Comparison of ENCODE assay signal across 1 cellular context in the genomic region with DNA sequence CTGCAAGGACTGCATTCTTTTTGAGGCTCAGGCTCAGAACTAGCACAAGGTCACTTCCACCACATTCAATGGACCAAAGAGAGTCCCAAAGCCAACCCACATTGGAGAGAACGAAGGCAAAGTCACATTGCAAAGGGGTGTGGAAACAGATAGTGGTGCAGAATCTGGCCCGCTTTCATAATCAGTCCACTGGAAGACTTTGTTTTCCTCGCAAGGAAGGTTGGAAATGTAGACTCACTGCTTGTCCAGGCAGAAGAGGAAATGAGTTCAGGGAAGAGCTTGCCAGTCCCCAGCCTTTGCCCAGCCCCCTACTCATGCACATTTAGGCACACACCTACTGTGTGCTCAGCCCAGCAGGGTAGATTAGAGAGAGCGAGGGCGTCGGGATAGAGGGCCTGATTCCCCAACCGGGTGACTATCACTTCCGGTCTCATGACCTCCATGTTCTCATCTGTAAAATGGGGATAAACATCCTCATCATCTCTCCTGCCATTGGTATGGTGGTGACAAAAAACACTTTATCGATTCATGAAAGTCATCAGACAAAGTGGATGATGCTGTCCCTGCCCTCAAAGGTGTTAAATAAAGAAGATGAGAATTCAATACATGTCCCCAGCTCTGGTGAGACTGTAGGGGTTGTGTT.
TF ChIP-seq lines count a peak whose summit lies in the region.

No MANE protein-coding gene starts in this region.

TF ChIP-seq in SK-N-SH treated with all-trans-retinoic acid at 6 μM for 48 hours, 23 proteins besides CTCF, POLR2A, EP300 and RAD21 (continued from another document):
- TF ChIP-seq ZNF565 (CRISPR knock-in tag; conservative IDR thresholded peaks at IDR 0.05; ENCODE audit: low read depth) (no peak), ZNF70 (CRISPR knock-in tag; IDR thresholded peaks at IDR 0.05) (no peak), SNAI2 (CRISPR knock-in tag; IDR thresholded peaks at IDR 0.05) (no peak), PPARA (CRISPR knock-in tag; IDR thresholded peaks at IDR 0.05; ENCODE audit: borderline replicate concordance) (no peak), OSR1 (CRISPR knock-in tag; IDR thresholded peaks at IDR 0.05) (no peak)
- TF ChIP-seq, protein P1, sequence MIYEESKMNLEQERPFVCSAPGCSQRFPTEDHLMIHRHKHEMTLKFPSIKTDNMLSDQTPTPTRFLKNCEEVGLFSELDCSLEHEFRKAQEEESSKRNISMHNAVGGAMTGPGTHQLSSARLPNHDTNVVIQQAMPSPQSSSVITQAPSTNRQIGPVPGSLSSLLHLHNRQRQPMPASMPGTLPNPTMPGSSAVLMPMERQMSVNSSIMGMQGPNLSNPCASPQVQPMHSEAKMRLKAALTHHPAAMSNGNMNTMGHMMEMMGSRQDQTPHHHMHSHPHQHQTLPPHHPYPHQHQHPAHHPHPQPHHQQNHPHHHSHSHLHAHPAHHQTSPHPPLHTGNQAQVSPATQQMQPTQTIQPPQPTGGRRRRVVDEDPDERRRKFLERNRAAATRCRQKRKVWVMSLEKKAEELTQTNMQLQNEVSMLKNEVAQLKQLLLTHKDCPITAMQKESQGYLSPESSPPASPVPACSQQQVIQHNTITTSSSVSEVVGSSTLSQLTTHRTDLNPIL (CRISPR knock-in tag; IDR thresholded peaks at IDR 0.05; ENCODE audit: low read depth): no peak
